ENCODE assay signal across 10 cellular contexts in the genomic region with DNA sequence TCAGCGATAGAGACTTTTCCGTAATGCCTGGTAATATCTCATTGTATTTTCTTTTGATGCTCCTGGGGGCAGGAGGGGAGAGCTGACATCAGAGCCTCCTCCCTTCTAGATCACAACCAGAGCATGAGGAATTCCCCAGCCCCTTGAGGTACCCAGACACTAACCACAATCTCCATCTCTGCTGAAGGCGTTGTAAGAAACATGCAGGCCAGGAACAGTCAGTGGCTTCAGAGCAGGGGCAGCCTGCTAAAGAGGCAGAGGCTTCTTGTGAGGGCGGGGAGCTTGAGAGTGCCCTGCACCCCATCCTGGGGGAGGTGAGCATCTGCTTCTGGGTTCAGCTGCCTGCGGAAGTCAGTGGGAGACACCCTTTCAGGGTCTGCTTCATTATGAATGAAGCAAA. TPM values are rescaled to one million over a fixed set of nuclear protein-coding genes. Genes with fewer than 3 reads are reported as not detected.
A peak's percentile ranks its signal among the peaks of the same experiment; 100 is the strongest.
DNase-seq lines count a peak whose midpoint lies in the region; ATAC-seq and TF ChIP-seq lines count a peak whose summit lies in the region.
"Had no signal": no experiment of that assay in that cellular context is flagged by ENCODE, and none has a peak within 500 bp of the region (broad histone marks: within the 10 kb centered on the region; RNA-seq: fewer than 3 reads in every experiment).

No MANE protein-coding gene starts in this region.

- no peak overlapping the region for H2BK12ac ChIP-seq in trophoblast cell (ENCODE audit: low read length)

- no peak overlapping the region for H2BK5ac ChIP-seq in trophoblast cell (ENCODE audit: low read depth, low read length, poor library complexity)

- H4K12ac ChIP-seq in trophoblast cell (ENCODE audit: low read depth, low read length), result no peak overlapping the region

- H3K27ac Mint-ChIP-seq in activated T-cell treated with anti-CD3 and anti-CD28 coated beads, Interleukin-2, amount 50 U/mL, for 24 hours, result peak overlapping the region; percentile 92

- DNase-seq in GM10266 (ENCODE audit: extremely low spot score) (peak; percentile 61), trophoblast cell (no peak), OCI-M2 (lab: John Stamatoyannopoulos, UW; ENCODE audit: unreplicated experiment) (no peak), HT-29 (ENCODE audit: low spot score) (no peak), MV-4-11 (lab: John Stamatoyannopoulos, UW) (no peak), NCI-H446 treated with DMSO at 0.1 percent for 48 hours (lab: John Stamatoyannopoulos, UW) (no peak)
- peak; percentile 69 for DNase-seq in activated T-cell treated with anti-CD3 and anti-CD28 coated beads, Interleukin-2, amount 50 U/mL, for 24 hours

- no peaks in the 10 kb centered on the region for H3K9me3 Mint-ChIP-seq in activated T-cell treated with anti-CD3 and anti-CD28 coated beads, Interleukin-2, amount 50 U/mL, for 24 hours

- H3K4me1 ChIP-seq in trophoblast cell (ENCODE audit: control insufficient read depth in 1 of 2, insufficient read depth in 2 of 2, low read length in 2 of 2), result peaks cover 6 to 12% of the 10 kb centered on the region in 2 experiments

- H4K8ac ChIP-seq in trophoblast cell (ENCODE audit: low read depth, low read length), result no peak overlapping the region

- H3K18ac ChIP-seq in trophoblast cell (ENCODE audit: low read length), result no peak overlapping the region

- H3K14ac ChIP-seq in trophoblast cell (ENCODE audit: low read length), result no peak overlapping the region

- H3K36me3 ChIP-seq in trophoblast cell (ENCODE audit: control insufficient read depth in 1 of 2, insufficient read depth in 2 of 2, low read length in 2 of 2), result no peaks in the 10 kb centered on the region

- no peak overlapping the region for H3K23ac ChIP-seq in trophoblast cell (ENCODE audit: low read length)

- H3K79me1 ChIP-seq in trophoblast cell (ENCODE audit: low read length), result no peaks in the 10 kb centered on the region

- peaks cover 92% of the 10 kb centered on the region for H3K4me1 Mint-ChIP-seq in activated T-cell treated with anti-CD3 and anti-CD28 coated beads, Interleukin-2, amount 50 U/mL, for 24 hours (ENCODE audit: low read depth)

- H3K4me3 ChIP-seq in trophoblast cell (ENCODE audit: low read depth, low read length), result no peak overlapping the region

- no CpG with 5 or more reads among the region's 5 CpGs for WGBS in trophoblast cell (ENCODE audit: extremely low coverage, insufficient coverage, insufficient read length)

- no peak overlapping the region for H4K91ac ChIP-seq in trophoblast cell (ENCODE audit: low read depth, low read length)

- peaks cover 2% of the 10 kb centered on the region for H3K79me2 ChIP-seq in trophoblast cell (ENCODE audit: control insufficient read depth, insufficient read depth, low read length, poor library complexity)

- H2AK5ac ChIP-seq in trophoblast cell (ENCODE audit: low read length), result no peak overlapping the region

- H3K27ac ChIP-seq in trophoblast cell (ENCODE audit: low read depth, low read length), result no peak overlapping the region
- H3K27ac ChIP-seq: epithelial cell of prostate, HL-60 had no signal

- no peak overlapping the region for H3K9ac ChIP-seq in trophoblast cell (ENCODE audit: low read length)

- no peaks in the 10 kb centered on the region for H3K27me3 Mint-ChIP-seq in activated T-cell treated with anti-CD3 and anti-CD28 coated beads, Interleukin-2, amount 50 U/mL, for 24 hours

- peak; percentile 67 for ATAC-seq in HG02798 (IDR thresholded peaks at IDR 0.05; ENCODE audit: poor library complexity, unreplicated experiment)

- peaks cover 9% of the 10 kb centered on the region for H3K36me3 Mint-ChIP-seq in activated T-cell treated with anti-CD3 and anti-CD28 coated beads, Interleukin-2, amount 50 U/mL, for 24 hours (ENCODE audit: low read depth)

- no peaks in the 10 kb centered on the region for H3K27me3 ChIP-seq in trophoblast cell (ENCODE audit: insufficient read depth, low read length)

- peak overlapping the region; percentile 13 for H3K4ac ChIP-seq in trophoblast cell (ENCODE audit: low read depth, low read length)

- H2BK120ac ChIP-seq in trophoblast cell (ENCODE audit: insufficient read depth, low read length, poor library complexity), result no peak overlapping the region

- H3K9me3 ChIP-seq in trophoblast cell (ENCODE audit: insufficient read depth, low read depth, low read length), result no peaks in the 10 kb centered on the region

- peak overlapping the region; percentile 57 for H3K4me3 Mint-ChIP-seq in activated T-cell treated with anti-CD3 and anti-CD28 coated beads, Interleukin-2, amount 50 U/mL, for 24 hours

- no peak for TF ChIP-seq CTCF in GM10266 (IDR thresholded peaks at IDR 0.05; ENCODE audit: control insufficient read depth, insufficient read depth, low read depth, missing control alignments)

- H3K4me2 ChIP-seq in trophoblast cell (ENCODE audit: low read length), result no peak overlapping the region

- no peak overlapping the region for H2AFZ ChIP-seq in trophoblast cell (ENCODE audit: insufficient read depth, low read length, poor library complexity)

RNA-seq across cellular contexts. Expression of gene MAPKAPK2, which starts 18.9 kb away (rescaled TPM):
- polyA plus RNA-seq in trophoblast cell (2013), result 41.7 and 41.9 TPM in 2 replicates
- 41.9 and 50.4 TPM in 2 replicates for total RNA-seq in HT-29 (2014; rRNA removed; shearing (Covaris generic))

Comparison
In these comparisons a context has a peak if more than half of its experiments do, and no peak if none do; other contexts are left out.
1. DNase-seq: peak in GM10266 (single experiment) and activated T-cell treated with anti-CD3 and anti-CD28 coated beads, Interleukin-2, amount 50 U/mL, for 24 hours (single experiment); none in trophoblast cell (0 of 2), OCI-M2 (single experiment), HT-29 (single experiment), MV-4-11 (single experiment) and NCI-H446 treated with DMSO at 0.1 percent for 48 hours (single experiment).